25 cellular contexts compared by ENCODE assay signal in genomic region chr7:21908746-21909145, GRCh38.
"Had no signal": no experiment of that assay in that cellular context is flagged by ENCODE, and none has a peak within 500 bp of the region (broad histone marks: within the 10 kb centered on the region; RNA-seq: fewer than 3 reads in every experiment).

No MANE protein-coding gene starts in this region.

- H3K4me3 ChIP-seq: SJCRH30 had no signal

- H3K4me3 Mint-ChIP-seq: activated CD8-positive, alpha-beta T cell treated with anti-CD3 and anti-CD28 coated beads for 36 hours; activated naive CD8-positive, alpha-beta T cell; activated T-cell treated with anti-CD3 and anti-CD28 coated beads, Interleukin-2, amount 50 U/mL, for 24 hours; activated T-helper 1 cell treated with anti-CD3 and anti-CD28 coated beads, Interleukin-12 subunit alpha, Interleukin-12 subunit beta, Interleukin-2, Interleukin-4 antibody, amounts not matched to agents 30 ng/mL and 10 ng/mL and 1 ng/mL, durations not matched to agents 14 hours and 24 hours and 36 hours; brain had no signal

- H3K27ac Mint-ChIP-seq: activated CD8-positive, alpha-beta T cell treated with anti-CD3 and anti-CD28 coated beads for 36 hours; activated naive CD8-positive, alpha-beta T cell; activated T-cell treated with anti-CD3 and anti-CD28 coated beads, Interleukin-2, amount 50 U/mL, for 24 hours; activated T-helper 1 cell treated with anti-CD3 and anti-CD28 coated beads, Interleukin-12 subunit alpha, Interleukin-12 subunit beta, Interleukin-2, Interleukin-4 antibody, amounts not matched to agents 30 ng/mL and 10 ng/mL and 1 ng/mL, durations not matched to agents 14 hours and 24 hours and 36 hours; brain had no signal

- H3K4me2 ChIP-seq: SK-N-SH had no signal

- H3K9me3 ChIP-seq: SJCRH30, SK-N-SH had no signal

- H3K27ac ChIP-seq: SJCRH30, VCaP had no signal

- H3K4me1 ChIP-seq: SJCRH30 had no signal

- H3K27me3 Mint-ChIP-seq: activated CD8-positive, alpha-beta T cell treated with anti-CD3 and anti-CD28 coated beads for 36 hours; activated naive CD8-positive, alpha-beta T cell; activated T-cell treated with anti-CD3 and anti-CD28 coated beads, Interleukin-2, amount 50 U/mL, for 24 hours; brain had no signal

- H3K9ac ChIP-seq: SK-N-SH had no signal

- FAIRE-seq: astrocyte had no signal

- H3K27me3 ChIP-seq: SJCRH30 had no signal

- DNase-seq: activated CD4-positive, alpha-beta T cell treated with anti-CD3 and anti-CD28 coated beads for 4 hours; activated CD8-positive, alpha-beta memory T cell treated with anti-CD3 and anti-CD28 coated beads, Interleukin-2, amount 50 U/mL, for 48 hours; activated CD8-positive, alpha-beta T cell treated with anti-CD3 and anti-CD28 coated beads for 36 hours; activated effector memory CD4-positive, alpha-beta T cell treated with Interleukin-2 at 50 U/mL for 16 hours; activated naive CD4-positive, alpha-beta T cell; activated T-cell treated with anti-CD3 and anti-CD28 coated beads, Interleukin-2, amount 50 U/mL, for 24 hours; amygdala; MM.1S; NCI-H1105; NCI-H1436; NCI-H1694 treated with DMSO at 0.1 percent for 48 hours; NCI-H2029 treated with DMSO at 0.1 percent for 48 hours; NCI-H345; NCI-H510A; NCI-H526 treated with DMSO at 0.1 percent for 48 hours; NCI-H82; SJCRH30; SK-N-SH; T-helper 1 cell had no signal

- ATAC-seq: activated CD4-positive, CD25-positive, alpha-beta regulatory T cell treated with anti-CD3 and anti-CD28 coated beads, Interleukin-2, amount 50 U/mL, for 24 hours; activated CD8-positive, alpha-beta T cell treated with anti-CD3 and anti-CD28 coated beads for 36 hours had no signal

- H3K9me3 Mint-ChIP-seq: activated CD8-positive, alpha-beta T cell treated with anti-CD3 and anti-CD28 coated beads for 36 hours; activated T-cell treated with anti-CD3 and anti-CD28 coated beads, Interleukin-2, amount 50 U/mL, for 24 hours; activated T-helper 1 cell treated with anti-CD3 and anti-CD28 coated beads, Interleukin-12 subunit alpha, Interleukin-12 subunit beta, Interleukin-2, Interleukin-4 antibody, amounts not matched to agents 30 ng/mL and 10 ng/mL and 1 ng/mL, durations not matched to agents 14 hours and 24 hours and 36 hours; brain had no signal
